9 cellular contexts compared by ENCODE assay signal in genomic region chr20:49384437-49385434, GRCh38.
DNase-seq lines count a peak whose midpoint lies in the region; ATAC-seq, FAIRE-seq and TF ChIP-seq lines count a peak whose summit lies in the region.
"Had no signal": no experiment of that assay in that cellular context is flagged by ENCODE, and none has a peak within 500 bp of the region (broad histone marks: within the 10 kb centered on the region; RNA-seq: fewer than 3 reads in every experiment).

No MANE protein-coding gene starts in this region.

- H3K79me2 ChIP-seq in H9 (ENCODE audit: insufficient read depth, low read length) (no peaks in the 10 kb centered on the region), endothelial cell of umbilical vein (ENCODE audit: control insufficient read depth, insufficient read depth, low read length) (no peaks in the 10 kb centered on the region)

- peak; percentile 56 for FAIRE-seq in endothelial cell of umbilical vein (lab: Jason Lieb, UNC)

- POLR2A ChIA-PET in endothelial cell of umbilical vein (lab: Charles Lee): no interaction called here
- POLR2A ChIA-PET in naive thymus-derived CD8-positive, alpha-beta T cell (lab: Charles Lee): no interaction called here

- no peak overlapping the region for H2AFZ ChIP-seq in H9 (ENCODE audit: low read length)
- H2AFZ ChIP-seq in endothelial cell of umbilical vein (ENCODE audit: low read depth, low read length): no peak overlapping the region

- H3T11ph ChIP-seq in H9 (ENCODE audit: low read length): no peak overlapping the region

- H2BK5ac ChIP-seq in H9 (ENCODE audit: insufficient read length, low read length): no peak overlapping the region

- H3K4ac ChIP-seq in H9 (ENCODE audit: low read depth, low read length): no peak overlapping the region

- peak overlapping the region; percentile 22 for H3K18ac ChIP-seq in H9 (ENCODE audit: insufficient read length, low read depth, low read length)

- no peak overlapping the region for H2BK120ac ChIP-seq in H9 (ENCODE audit: low read depth, low read length, poor library complexity, severe bottlenecking)

- H3K4me3 ChIP-seq in AG10803 (ENCODE audit: low read length): no peak overlapping the region
- no peak overlapping the region for H3K4me3 ChIP-seq in endothelial cell of umbilical vein (replicated peaks in 1 of 3; ENCODE audit: insufficient read depth in 1 of 3, low read depth in 1 of 3, low read length in 3 of 3)
- H3K4me3 ChIP-seq: suprapubic skin had no signal

- no peak overlapping the region for H3K4me3 Mint-ChIP-seq in H9
- no peak overlapping the region for H3K4me3 Mint-ChIP-seq in naive thymus-derived CD8-positive, alpha-beta T cell

- H2BK20ac ChIP-seq in H9 (ENCODE audit: low read depth, low read length, poor library complexity, severe bottlenecking): no peak overlapping the region

- DNase-seq in AG10803 (ENCODE audit: low read depth) (peak; percentile 35), H9 (peak; percentile 93), NCI-H774 (lab: John Stamatoyannopoulos, UW) (peak; percentile 43), endothelial cell of umbilical vein (ENCODE audit: low read depth, low spot score) (peak; percentile 56)
- peak; percentile 16 to 85 (median 77) for DNase-seq in activated CD8-positive, alpha-beta memory T cell treated with anti-CD3 and anti-CD28 coated beads for 48 hours (ENCODE audit: low read depth in 2 of 3, low spot score in 2 of 3)
- DNase-seq in naive thymus-derived CD8-positive, alpha-beta T cell: peak; percentile 3 to 69 (median 29)
- peak in 5 of 6 experiments; percentile 4 to 21 (median 14) for DNase-seq in stimulated activated naive CD4-positive, alpha-beta T cell (lab: John Stamatoyannopoulos, UW)

- no peak overlapping the region for H2BK12ac ChIP-seq in H9 (ENCODE audit: insufficient read length, low read depth, low read length)

- no peak for TF ChIP-seq POLR2A in endothelial cell of umbilical vein (IDR thresholded peaks at IDR 0.05; ENCODE audit: low read depth, low read length)

- peaks cover 0 to 3% of the 10 kb centered on the region in 2 experiments; a peak in 1 of 5 replicates for H3K9me3 Mint-ChIP-seq in H9
- H3K9me3 Mint-ChIP-seq in naive thymus-derived CD8-positive, alpha-beta T cell: no peaks in the 10 kb centered on the region

- H3K27ac ChIP-seq in H9 (ENCODE audit: insufficient read length, low read depth, low read length) (no peak overlapping the region), endothelial cell of umbilical vein (ENCODE audit: insufficient read depth, low read depth, low read length) (no peak overlapping the region)
- H3K27ac ChIP-seq: suprapubic skin had no signal

- no peak overlapping the region for H4K91ac ChIP-seq in H9 (ENCODE audit: insufficient read length, low read depth, low read length)

- H3K4me1 ChIP-seq in H9 (ENCODE audit: insufficient read depth, low read length) (no peaks in the 10 kb centered on the region; the same call in 1 of the 2 replicates), endothelial cell of umbilical vein (ENCODE audit: control insufficient read depth, extremely low read depth, insufficient read depth, low read length) (no peaks in the 10 kb centered on the region)

- no peaks in the 10 kb centered on the region for H3K79me1 ChIP-seq in H9 (ENCODE audit: insufficient read depth, low read depth, low read length, poor library complexity, severe bottlenecking)

- dilution Hi-C loops in endothelial cell of umbilical vein (cut with MboI; ENCODE audit: extremely low pct_ligation_motif_present, low sequenced_read_pairs): no loop called here

- H3K27me3 Mint-ChIP-seq in H9 (ENCODE audit: low read depth): no peaks in the 10 kb centered on the region
- peaks cover 22 to 72% (median 35%) of the 10 kb centered on the region in 5 donors for H3K27me3 Mint-ChIP-seq in naive thymus-derived CD8-positive, alpha-beta T cell

- ATAC-seq in naive thymus-derived CD8-positive, alpha-beta T cell: peak in 1 of 2 donors; percentile 39
- no peak for ATAC-seq in HG02973 (IDR thresholded peaks at IDR 0.05; ENCODE audit: unreplicated experiment)

- H4K20me1 ChIP-seq in H9 (ENCODE audit: control insufficient read depth, insufficient read depth, insufficient read length) (no peaks in the 10 kb centered on the region), endothelial cell of umbilical vein (replicated peaks; ENCODE audit: control insufficient read depth, extremely low read depth, insufficient read depth, low read length) (no peaks in the 10 kb centered on the region)

- H3K4me2 ChIP-seq in H9 (ENCODE audit: insufficient read depth, insufficient read length, low read length): no peak overlapping the region
- no peak overlapping the region for H3K4me2 ChIP-seq in endothelial cell of umbilical vein (ENCODE audit: insufficient read depth, low read length)

- no peak overlapping the region for H3K23ac ChIP-seq in H9 (ENCODE audit: insufficient read length, low read depth, low read length)

- no peaks in the 10 kb centered on the region for H3K9me1 ChIP-seq in endothelial cell of umbilical vein (replicated peaks; ENCODE audit: control insufficient read depth, extremely low read depth, insufficient read depth, low read length)

- H3K56ac ChIP-seq in H9 (ENCODE audit: insufficient read length, low read depth, low read length): no peak overlapping the region

- H2BK15ac ChIP-seq in H9 (ENCODE audit: low read depth, low read length): no peak overlapping the region

- no peaks in the 10 kb centered on the region for H3K9me3 ChIP-seq in H9 (ENCODE audit: control insufficient read depth, low read depth, low read length)
- H3K9me3 ChIP-seq in endothelial cell of umbilical vein (replicated peaks; ENCODE audit: control insufficient read depth, insufficient read depth, low read length): no peaks in the 10 kb centered on the region
- H3K9me3 ChIP-seq: suprapubic skin had no signal

- H2AK5ac ChIP-seq in H9 (ENCODE audit: insufficient read length, low read length): no peak overlapping the region

- TF ChIP-seq CTCF in AG10803 (conservative IDR thresholded peaks at IDR 0.05; ENCODE audit: low read length): peak; percentile 66
- peak; percentile 93 for TF ChIP-seq CTCF in H9 (conservative IDR thresholded peaks at IDR 0.05)
- TF ChIP-seq CTCF in endothelial cell of umbilical vein (IDR thresholded peaks at IDR 0.05; ENCODE audit: extremely low read depth in 1 of 2, insufficient read depth in 1 of 2, low read depth in 1 of 2, low read length in 2 of 2): peak; percentile 83 to 84

- peaks cover 17 to 44% of the 10 kb centered on the region in 2 experiments for H3K4me1 Mint-ChIP-seq in H9
- H3K4me1 Mint-ChIP-seq in naive thymus-derived CD8-positive, alpha-beta T cell: peaks cover 0 to 4% (median 2%) of the 10 kb centered on the region in 4 donors

- H3K36me3 Mint-ChIP-seq in H9 (ENCODE audit: insufficient read depth in 1 of 3, low read depth in 3 of 3): no peaks in the 10 kb centered on the region
- H3K36me3 Mint-ChIP-seq in naive thymus-derived CD8-positive, alpha-beta T cell: no peaks in the 10 kb centered on the region

- no peak overlapping the region for H4K8ac ChIP-seq in H9 (replicated peaks; ENCODE audit: insufficient read length, low read depth, low read length)

- no peak overlapping the region for H3K9ac ChIP-seq in H9 (ENCODE audit: extremely low read depth, insufficient read length, low read length)
- H3K9ac ChIP-seq in endothelial cell of umbilical vein (replicated peaks; ENCODE audit: extremely low read depth, insufficient read depth, low read length): no peak overlapping the region

- H3K36me3 ChIP-seq in endothelial cell of umbilical vein (ENCODE audit: control insufficient read depth in 2 of 2, extremely low read depth in 1 of 2, insufficient read depth in 2 of 2, low read length in 2 of 2): no peaks in the 10 kb centered on the region
- H3K36me3 ChIP-seq: suprapubic skin had no signal

- no peaks in the 10 kb centered on the region for H3K23me2 ChIP-seq in H9 (ENCODE audit: insufficient read length, low read depth, low read length, poor library complexity, severe bottlenecking)

- CTCF ChIA-PET in endothelial cell of umbilical vein (lab: Charles Lee): interaction anchor here (0.6 to 5.3 kb wide), 22 partner anchors 9 to 502 kb away, joined by 3 to 93 read pairs (median 4); partner anchors contain the start of gene KCNB1

- H3K14ac ChIP-seq in H9 (ENCODE audit: insufficient read depth, low read length): no peak overlapping the region

- H3K27me3 ChIP-seq in H9 (ENCODE audit: insufficient read depth, low read length): no peaks in the 10 kb centered on the region
- H3K27me3 ChIP-seq in endothelial cell of umbilical vein (ENCODE audit: control insufficient read depth in 2 of 2, insufficient read depth in 2 of 2, low read length in 2 of 2): peaks cover 0 to 3% of the 10 kb centered on the region in 2 experiments
- H3K27me3 ChIP-seq: suprapubic skin had no signal

- H4K5ac ChIP-seq in H9 (ENCODE audit: insufficient read length, low read depth, low read length): no peak overlapping the region

- intact Hi-C loops in endothelial cell of umbilical vein (cut with micrococcal nuclease): loop anchor here (1.0 to 2.0 kb wide), 3 partner anchors 50 to 124 kb away; no protein-coding TSS in a partner anchor

- no CpG with 5 or more reads among the region's 16 CpGs for WGBS in H9 (ENCODE audit: extremely low coverage, insufficient read length, low lambda C conversion rate)

- no TSS peak for BruUV-seq in endothelial cell of umbilical vein (replicated peaks; lab: Mats Ljungman, UMichigan)

- H3K27ac Mint-ChIP-seq in H9: peak overlapping the region in 2 of 3 experiments; percentile 41 to 73; a peak in 3 of 7 replicates
- H3K27ac Mint-ChIP-seq in naive thymus-derived CD8-positive, alpha-beta T cell: no peak overlapping the region

TF ChIP-seq in endothelial cell of umbilical vein, 7 proteins besides CTCF, POLR2A, EP300 and RAD21:
- TF ChIP-seq EZH2 (IDR thresholded peaks at IDR 0.05; ENCODE audit: borderline replicate concordance, low read depth, low read length, severe bottlenecking) (no peak), FOS (IDR thresholded peaks at IDR 0.05; ENCODE audit: borderline replicate concordance, insufficient read depth, low read length) (no peak), POLR2AphosphoS5 (IDR thresholded peaks at IDR 0.05; ENCODE audit: insufficient read depth, low read depth, low read length) (no peak), JUN (IDR thresholded peaks at IDR 0.05; ENCODE audit: borderline replicate concordance, insufficient read depth, insufficient read length, low read depth) (no peak), GATA2 (IDR thresholded peaks at IDR 0.05; ENCODE audit: insufficient read depth, insufficient read length, low read depth, low read length) (no peak), MYC (IDR thresholded peaks at IDR 0.05; ENCODE audit: low read depth, low read length) (no peak), MAX (IDR thresholded peaks at IDR 0.05; ENCODE audit: insufficient read depth, insufficient read length) (no peak)
TF ChIP-seq in endothelial cell of umbilical vein: peak in this region for 0.

Comparison
In these comparisons a context has a peak if more than half of its experiments do, and no peak if none do; other contexts are left out.
1. DNase-seq: peak in every context shown above with its lines; median percentile 93 in H9; 77 in activated CD8-positive, alpha-beta memory T cell treated with anti-CD3 and anti-CD28 coated beads for 48 hours; 56 in endothelial cell of umbilical vein; 43 in NCI-H774; 35 in AG10803; 29 in naive thymus-derived CD8-positive, alpha-beta T cell; 14 in stimulated activated naive CD4-positive, alpha-beta T cell.
2. H3K27ac Mint-ChIP-seq: peak in H9 (2 of 3); none in naive thymus-derived CD8-positive, alpha-beta T cell (0 of 10).
3. Peak in every context shown above with its lines, with median percentiles within 50 percentile points of each other: CTCF ChIP-seq.